24 cellular contexts compared by ENCODE assay signal in the genomic region with DNA sequence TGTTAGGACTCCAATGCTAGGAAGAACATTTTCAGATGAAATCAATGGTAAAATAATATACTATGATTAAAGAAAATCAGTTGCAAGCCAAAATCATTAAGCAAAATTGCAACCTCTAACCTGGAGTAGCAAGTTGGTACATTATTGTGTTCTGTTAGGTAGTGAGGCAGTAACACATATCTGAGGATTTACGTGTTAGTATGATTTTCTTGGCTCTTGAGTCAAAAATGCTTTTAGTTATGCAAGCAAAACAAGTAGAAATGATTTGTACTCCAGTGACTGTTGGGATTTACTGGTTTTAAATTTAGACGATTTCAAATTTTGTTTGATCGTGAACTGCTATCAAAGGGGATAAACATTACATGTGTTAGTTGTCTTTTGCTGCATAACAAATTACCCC.
A peak's percentile ranks its signal among the peaks of the same experiment; 100 is the strongest.
DNase-seq lines count a peak whose midpoint lies in the region; ATAC-seq, FAIRE-seq and TF ChIP-seq lines count a peak whose summit lies in the region.
"Had no signal": no experiment of that assay in that cellular context is flagged by ENCODE, and none has a peak within 500 bp of the region (broad histone marks: within the 10 kb centered on the region; RNA-seq: fewer than 3 reads in every experiment).

No MANE protein-coding gene starts in this region.

- CTCF ChIA-PET in A549 (lab: Yijun Ruan, JAX) = no interaction called here

- no peaks in the 10 kb centered on the region for H3K4me1 ChIP-seq in A549
- H3K4me1 ChIP-seq in stomach = peaks cover 0 to 4% (median 0%) of the 10 kb centered on the region in 4 donors
- H3K4me1 ChIP-seq: BE2C, BLaER1 had no signal

- POLR2A ChIA-PET in A549 (lab: Yijun Ruan, JAX) = no interaction called here

- peak; percentile 51 for FAIRE-seq in A549 (lab: Jason Lieb, UNC)
- FAIRE-seq: GM12878, GM12892, GM18507 had no signal

- no peak overlapping the region for H3K27ac ChIP-seq in A549
- peak overlapping the region in 3 of 5 donors; percentile 1 to 83 (median 32) for H3K27ac ChIP-seq in stomach
- H3K27ac ChIP-seq: 22Rv1, BLaER1 had no signal

- no peaks in the 10 kb centered on the region for H3K36me3 ChIP-seq in stomach
- H3K36me3 ChIP-seq: BE2C, BLaER1 had no signal

- no peak for TF ChIP-seq RAD21 in A549 (conservative IDR thresholded peaks at IDR 0.05 in 1 of 2, IDR thresholded peaks at IDR 0.05 in 1 of 2)

- 38% methylated on average over 3 of the region's 3 CpGs for WGBS in A549 (ENCODE audit: missing lambda C conversion rate)
- 50 to 77% (median 65%) methylated on average over 3 of the region's 3 CpGs for WGBS in stomach, 5 donors

- no peaks in the 10 kb centered on the region for H3K27me3 ChIP-seq in stomach
- H3K27me3 ChIP-seq: BE2C, BLaER1 had no signal

- no peak overlapping the region for H3K4me3 ChIP-seq in A549
- no peak overlapping the region for H3K4me3 ChIP-seq in stomach
- H3K4me3 ChIP-seq: BLaER1, GM12878 had no signal

- DNase-seq in A549 (ENCODE audit: low read depth in 1 of 2, low spot score in 1 of 2) (no peak), amniotic epithelial cell (ENCODE audit: low read depth) (peak; percentile 1), stomach (no peak), mucosa of gallbladder (ENCODE audit: low spot score) (no peak)
- no peak for DNase-seq in stimulated activated CD8-positive, alpha-beta memory T cell treated with anti-CD3 and anti-CD28 coated beads, Interleukin-4, amount 100 ng/mL, for 48 hours
- DNase-seq: ACHN; BE2C; C1 segment of cervical spinal cord; CD4-positive, alpha-beta memory T cell; CD4-positive, CD25-positive, alpha-beta regulatory T cell; CD8-positive, alpha-beta memory T cell; COR-L47; DMS 273 treated with DMSO at 0.1 percent for 48 hours; DMS153; DMS53; DMS79; DND-41; EL; GDM1 had no signal

- TF ChIP-seq POLR2A in A549 (IDR thresholded peaks at IDR 0.05; ENCODE audit: low read length) (no peak), stomach (IDR thresholded peaks at IDR 0.05) (no peak)

- H3K4me2 ChIP-seq in A549 = no peak overlapping the region
- H3K4me2 ChIP-seq: BLaER1 had no signal

- no peak for TF ChIP-seq EP300 in A549 (IDR thresholded peaks at IDR 0.05)
- TF ChIP-seq EP300 in stomach (IDR thresholded peaks at IDR 0.05) = no peak

- ATAC-seq in A549 = no peak
- ATAC-seq: GM12878 had no signal

- TF ChIP-seq CTCF in A549 (IDR thresholded peaks at IDR 0.05) (no peak), stomach (IDR thresholded peaks at IDR 0.05) (no peak)

- intact Hi-C loops in stomach (cut with DNase I; ENCODE audit: low total_unique reads) = no loop called here

- H3K9me3 ChIP-seq in A549 (no peaks in the 10 kb centered on the region), stomach (no peaks in the 10 kb centered on the region)
- H3K9me3 ChIP-seq: BE2C, BLaER1 had no signal

TF ChIP-seq in A549, 52 proteins besides CTCF, POLR2A, EP300 and RAD21:
- TF ChIP-seq, protein P1, sequence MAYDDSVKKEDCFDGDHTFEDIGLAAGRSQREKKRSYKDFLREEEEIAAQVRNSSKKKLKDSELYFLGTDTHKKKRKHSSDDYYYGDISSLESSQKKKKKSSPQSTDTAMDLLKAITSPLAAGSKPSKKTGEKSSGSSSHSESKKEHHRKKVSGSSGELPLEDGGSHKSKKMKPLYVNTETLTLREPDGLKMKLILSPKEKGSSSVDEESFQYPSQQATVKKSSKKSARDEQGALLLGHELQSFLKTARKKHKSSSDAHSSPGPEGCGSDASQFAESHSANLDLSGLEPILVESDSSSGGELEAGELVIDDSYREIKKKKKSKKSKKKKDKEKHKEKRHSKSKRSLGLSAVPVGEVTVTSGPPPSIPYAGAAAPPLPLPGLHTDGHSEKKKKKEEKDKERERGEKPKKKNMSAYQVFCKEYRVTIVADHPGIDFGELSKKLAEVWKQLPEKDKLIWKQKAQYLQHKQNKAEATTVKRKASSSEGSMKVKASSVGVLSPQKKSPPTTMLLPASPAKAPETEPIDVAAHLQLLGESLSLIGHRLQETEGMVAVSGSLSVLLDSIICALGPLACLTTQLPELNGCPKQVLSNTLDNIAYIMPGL (CRISPR knock-in tag; IDR thresholded peaks at IDR 0.05; ENCODE audit: borderline replicate concordance) = no peak
- TF ChIP-seq SREBF2 (IDR thresholded peaks at IDR 0.05) (no peak), EHF (CRISPR knock-in tag; IDR thresholded peaks at IDR 0.05) (no peak), FOXS1 (CRISPR knock-in tag; IDR thresholded peaks at IDR 0.05) (no peak), ZFP36 (IDR thresholded peaks at IDR 0.05; ENCODE audit: borderline replicate concordance, partially characterized antibody) (no peak), ZSCAN20 (CRISPR knock-in tag; IDR thresholded peaks at IDR 0.05) (no peak), FOSL2 (IDR thresholded peaks at IDR 0.05) (no peak), FOSL2 (CRISPR knock-in tag; IDR thresholded peaks at IDR 0.05) (no peak)
- TF ChIP-seq, protein P2, sequence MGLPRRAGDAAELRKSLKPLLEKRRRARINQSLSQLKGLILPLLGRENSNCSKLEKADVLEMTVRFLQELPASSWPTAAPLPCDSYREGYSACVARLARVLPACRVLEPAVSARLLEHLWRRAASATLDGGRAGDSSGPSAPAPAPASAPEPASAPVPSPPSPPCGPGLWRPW (IDR thresholded peaks at IDR 0.05) = no peak
- TF ChIP-seq, protein P3, sequence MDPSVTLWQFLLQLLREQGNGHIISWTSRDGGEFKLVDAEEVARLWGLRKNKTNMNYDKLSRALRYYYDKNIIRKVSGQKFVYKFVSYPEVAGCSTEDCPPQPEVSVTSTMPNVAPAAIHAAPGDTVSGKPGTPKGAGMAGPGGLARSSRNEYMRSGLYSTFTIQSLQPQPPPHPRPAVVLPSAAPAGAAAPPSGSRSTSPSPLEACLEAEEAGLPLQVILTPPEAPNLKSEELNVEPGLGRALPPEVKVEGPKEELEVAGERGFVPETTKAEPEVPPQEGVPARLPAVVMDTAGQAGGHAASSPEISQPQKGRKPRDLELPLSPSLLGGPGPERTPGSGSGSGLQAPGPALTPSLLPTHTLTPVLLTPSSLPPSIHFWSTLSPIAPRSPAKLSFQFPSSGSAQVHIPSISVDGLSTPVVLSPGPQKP (IDR thresholded peaks at IDR 0.05; ENCODE audit: low read depth, low read length) = no peak

Comparison
In these comparisons a context has a peak if more than half of its experiments do, and no peak if none do; other contexts are left out.
1. H3K27ac ChIP-seq: peak in stomach (3 of 5); none in A549 (0 of 2).